Comparison of ENCODE assay signal across 1 cellular context in the genomic region with DNA sequence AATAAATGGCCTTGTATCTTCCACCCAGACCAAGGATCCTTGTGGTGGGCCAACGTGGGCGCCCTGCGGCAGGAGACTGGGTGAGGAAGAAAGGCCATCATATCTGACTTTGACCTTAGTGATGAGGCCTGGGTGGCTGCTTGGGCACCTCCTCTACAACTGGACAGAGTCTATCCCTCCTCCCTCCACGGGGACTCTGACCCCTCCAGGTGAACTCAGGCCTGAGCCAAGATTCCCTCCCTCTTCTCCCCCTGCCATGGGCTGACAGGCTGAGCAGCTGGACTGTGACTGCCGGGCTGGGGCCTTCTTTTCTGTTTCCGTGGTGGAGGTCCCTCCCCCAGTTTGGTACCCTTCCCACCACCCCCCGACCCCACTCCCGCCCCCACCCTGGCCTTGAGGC.
TF ChIP-seq lines count a peak whose summit lies in the region.

No MANE protein-coding gene starts in this region.

TF ChIP-seq in IMR-90, 13 proteins besides CTCF, POLR2A, EP300 and RAD21:
- TF ChIP-seq NFE2L2 (IDR thresholded peaks at IDR 0.05; ENCODE audit: low read depth, low read length) (no peak), SMC3 (IDR thresholded peaks at IDR 0.05; ENCODE audit: low read depth, low read length) (no peak), MAFK (IDR thresholded peaks at IDR 0.05; ENCODE audit: low read depth, low read length) (no peak), MAZ (IDR thresholded peaks at IDR 0.05; ENCODE audit: borderline replicate concordance, low read depth, low read length) (no peak), BHLHE40 (IDR thresholded peaks at IDR 0.05; ENCODE audit: low read depth, low read length) (no peak), CHD1 (IDR thresholded peaks at IDR 0.05; ENCODE audit: low read depth, low read length) (no peak), FOS (IDR thresholded peaks at IDR 0.05; ENCODE audit: low read depth, low read length) (no peak), RCOR1 (IDR thresholded peaks at IDR 0.05; ENCODE audit: insufficient replicate concordance, low read length) (no peak), MXI1 (IDR thresholded peaks at IDR 0.05; ENCODE audit: borderline replicate concordance, low read depth, low read length) (no peak)
- TF ChIP-seq, protein P1, sequence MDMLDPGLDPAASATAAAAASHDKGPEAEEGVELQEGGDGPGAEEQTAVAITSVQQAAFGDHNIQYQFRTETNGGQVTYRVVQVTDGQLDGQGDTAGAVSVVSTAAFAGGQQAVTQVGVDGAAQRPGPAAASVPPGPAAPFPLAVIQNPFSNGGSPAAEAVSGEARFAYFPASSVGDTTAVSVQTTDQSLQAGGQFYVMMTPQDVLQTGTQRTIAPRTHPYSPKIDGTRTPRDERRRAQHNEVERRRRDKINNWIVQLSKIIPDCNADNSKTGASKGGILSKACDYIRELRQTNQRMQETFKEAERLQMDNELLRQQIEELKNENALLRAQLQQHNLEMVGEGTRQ (IDR thresholded peaks at IDR 0.05; ENCODE audit: low read depth, low read length) = no peak
- TF ChIP-seq, protein P2, sequence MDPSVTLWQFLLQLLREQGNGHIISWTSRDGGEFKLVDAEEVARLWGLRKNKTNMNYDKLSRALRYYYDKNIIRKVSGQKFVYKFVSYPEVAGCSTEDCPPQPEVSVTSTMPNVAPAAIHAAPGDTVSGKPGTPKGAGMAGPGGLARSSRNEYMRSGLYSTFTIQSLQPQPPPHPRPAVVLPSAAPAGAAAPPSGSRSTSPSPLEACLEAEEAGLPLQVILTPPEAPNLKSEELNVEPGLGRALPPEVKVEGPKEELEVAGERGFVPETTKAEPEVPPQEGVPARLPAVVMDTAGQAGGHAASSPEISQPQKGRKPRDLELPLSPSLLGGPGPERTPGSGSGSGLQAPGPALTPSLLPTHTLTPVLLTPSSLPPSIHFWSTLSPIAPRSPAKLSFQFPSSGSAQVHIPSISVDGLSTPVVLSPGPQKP (IDR thresholded peaks at IDR 0.05; ENCODE audit: borderline replicate concordance, low read depth, low read length) = no peak
TF ChIP-seq in IMR-90: peak in this region for 0.
